24 cellular contexts compared by ENCODE assay signal in the genomic region with DNA sequence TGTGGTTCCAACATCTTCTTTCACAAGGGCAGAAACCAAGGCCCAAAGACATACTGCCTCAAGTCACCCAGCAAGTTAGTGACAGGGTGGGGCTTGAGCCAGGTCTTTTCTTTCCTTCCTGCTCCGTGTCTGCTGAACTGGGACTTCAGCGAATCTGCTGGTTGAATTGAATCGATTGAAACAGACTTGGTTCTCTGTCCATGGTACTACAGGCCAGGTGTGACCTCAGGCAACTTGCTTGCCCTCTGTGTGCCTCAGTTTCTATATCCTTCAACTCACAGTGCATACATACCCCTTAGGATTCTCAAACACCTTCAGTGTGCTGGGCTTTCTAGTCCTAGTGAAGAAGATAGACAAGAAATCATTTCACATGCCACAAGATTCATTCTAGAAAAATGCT. TPM values are rescaled to one million over a fixed set of nuclear protein-coding genes. Genes with fewer than 3 reads are reported as not detected.
DNase-seq lines count a peak whose midpoint lies in the region; ATAC-seq, FAIRE-seq and TF ChIP-seq lines count a peak whose summit lies in the region.
"Had no signal": no experiment of that assay in that cellular context is flagged by ENCODE, and none has a peak within 500 bp of the region (broad histone marks: within the 10 kb centered on the region; RNA-seq: fewer than 3 reads in every experiment).

No MANE protein-coding gene starts in this region.

- H3K4me2 ChIP-seq in SK-N-SH (no peak overlapping the region), DND-41 (ENCODE audit: insufficient read depth, low read length) (0 out of 2 replicates have a peak overlapping the region, but pooled peaks have one; percentile 99), neural progenitor cell (no peak overlapping the region)
- H3K4me2 ChIP-seq: PC-9 had no signal

- ATAC-seq in SK-N-SH treated with all-trans-retinoic acid at 6 μM for 48 hours = no peak
- ATAC-seq in DND-41 (ENCODE audit: insufficient read depth, low read depth) = no peak

- no peak for TF ChIP-seq RAD21 in SK-N-SH (IDR thresholded peaks at IDR 0.05; ENCODE audit: low read length)

- 88% methylated on average over 2 of the region's 3 CpGs for WGBS in SK-N-SH (ENCODE audit: low lambda C conversion rate)

- no peak for TF ChIP-seq EP300 in SK-N-SH (IDR thresholded peaks at IDR 0.05; ENCODE audit: borderline replicate concordance in 1 of 2, low read depth in 1 of 2, low read length in 1 of 2)

- peaks cover 13% of the 10 kb centered on the region for H3K4me1 Mint-ChIP-seq in neural progenitor cell

- H3K27ac ChIP-seq in SK-N-SH (ENCODE audit: low read depth in 2 of 2, low read length in 1 of 2) (no peak overlapping the region), DND-41 (ENCODE audit: low read length) (no peak overlapping the region), neural progenitor cell (no peak overlapping the region), SJCRH30 (no peak overlapping the region)
- H3K27ac ChIP-seq: 22Rv1, brain microvascular endothelial cell, pancreas, PC-9, tibial nerve had no signal

- POLR2A ChIA-PET in SK-N-SH (lab: Yijun Ruan, JAX) = no interaction called here

- H3K9ac ChIP-seq in SK-N-SH = no peak overlapping the region
- no peak overlapping the region for H3K9ac ChIP-seq in DND-41 (ENCODE audit: low read depth, low read length)
- H3K9ac ChIP-seq in neural progenitor cell = no peak overlapping the region

- peak; percentile 72 for FAIRE-seq in bronchial epithelial cell (lab: Jason Lieb, UNC)
- FAIRE-seq: islet of Langerhans, pancreas, small intestine had no signal

- H3K36me3 ChIP-seq in SK-N-SH (replicated peaks in 1 of 2; ENCODE audit: control insufficient read depth in 1 of 2, insufficient read depth in 2 of 2, low read length in 1 of 2) = no peaks in the 10 kb centered on the region
- no peaks in the 10 kb centered on the region for H3K36me3 ChIP-seq in DND-41 (ENCODE audit: insufficient read depth, low read length)
- no peaks in the 10 kb centered on the region for H3K36me3 ChIP-seq in bronchial epithelial cell (ENCODE audit: control insufficient read depth, insufficient read depth, low read length)
- H3K36me3 ChIP-seq in neural progenitor cell = no peaks in the 10 kb centered on the region
- no peaks in the 10 kb centered on the region for H3K36me3 ChIP-seq in SJCRH30
- H3K36me3 ChIP-seq: brain microvascular endothelial cell, pancreas, tibial nerve had no signal

- H3K4me3 Mint-ChIP-seq in neural progenitor cell = peak overlapping the region; percentile 84

- H3K9me3 ChIP-seq in SK-N-SH (no peaks in the 10 kb centered on the region), DND-41 (ENCODE audit: insufficient read depth, low read length, severe bottlenecking) (no peaks in the 10 kb centered on the region), neural progenitor cell (ENCODE audit: low read depth) (no peaks in the 10 kb centered on the region), SJCRH30 (replicated peaks) (no peaks in the 10 kb centered on the region)
- H3K9me3 ChIP-seq: pancreas, tibial nerve had no signal

- H3K9me3 Mint-ChIP-seq in neural progenitor cell = no peaks in the 10 kb centered on the region

- H3K4me3 ChIP-seq in SK-N-SH (ENCODE audit: low read depth in 2 of 2, low read length in 1 of 2) = no peak overlapping the region
- H3K4me3 ChIP-seq in DND-41 (ENCODE audit: low read depth in 1 of 2, low read length in 2 of 2) = no peak overlapping the region
- no peak overlapping the region for H3K4me3 ChIP-seq in bronchial epithelial cell (ENCODE audit: low read depth, low read length)
- no peak overlapping the region for H3K4me3 ChIP-seq in neural progenitor cell
- H3K4me3 ChIP-seq in SJCRH30 = no peak overlapping the region
- H3K4me3 ChIP-seq: PC-9 had no signal

- H3K9me2 ChIP-seq in SK-N-SH = no peaks in the 10 kb centered on the region

- H3F3A ChIP-seq in SK-N-SH (replicated peaks; ENCODE audit: insufficient read depth) (no peaks in the 10 kb centered on the region), neural progenitor cell (ENCODE audit: low read depth) (no peaks in the 10 kb centered on the region)

- H3K4me1 ChIP-seq in SK-N-SH (ENCODE audit: control insufficient read depth in 1 of 2, insufficient read depth in 2 of 2, low read depth in 1 of 2, low read length in 1 of 2) (peaks cover 0 to 21% of the 10 kb centered on the region in 2 experiments; a peak in 1 of 4 replicates), DND-41 (ENCODE audit: insufficient read depth, low read length) (peaks cover 26% of the 10 kb centered on the region), neural progenitor cell (peaks cover 4% of the 10 kb centered on the region), SJCRH30 (peaks cover 6% of the 10 kb centered on the region)

- DNase-seq in SK-N-SH = no peak
- DNase-seq in DND-41 = no peak
- no peak for DNase-seq in bronchial epithelial cell (ENCODE audit: low read depth)
- DNase-seq in neural progenitor cell (ENCODE audit: low spot score) = no peak
- DNase-seq in activated effector memory CD4-positive, alpha-beta T cell treated with anti-CD3 and anti-CD28 coated beads, Interleukin-2, amount 50 U/mL, for 16 hours = no peak
- DNase-seq in SJCRH30 = no peak
- no peak for DNase-seq in AG20443 (ENCODE audit: low spot score)
- DNase-seq: activated naive CD4-positive, alpha-beta T cell; brain microvascular endothelial cell; GDM1; GOT3; head of caudate nucleus; KG1; mesenchymal stem cell; NCI-H1105; NCI-H748 treated with DMSO at 0.1 percent for 48 hours; PC-9; small intestine; stimulated activated CD4-positive, alpha-beta T cell treated with anti-CD3 and anti-CD28 coated beads, Interleukin-4, amount 100 ng/mL, for 4 hours had no signal

- TF ChIP-seq CTCF in SK-N-SH (IDR thresholded peaks at IDR 0.05) = no peak
- TF ChIP-seq CTCF in DND-41 (IDR thresholded peaks at IDR 0.05; ENCODE audit: borderline replicate concordance, extremely low read depth, low read length, poor library complexity, severe bottlenecking) = no peak
- no peak for TF ChIP-seq CTCF in bronchial epithelial cell (IDR thresholded peaks at IDR 0.05; ENCODE audit: insufficient read depth, low read length, severe bottlenecking)
- TF ChIP-seq CTCF in neural progenitor cell (IDR thresholded peaks at IDR 0.05) = no peak

- H3K27me3 ChIP-seq in SK-N-SH (ENCODE audit: insufficient read depth) = peaks cover 13% of the 10 kb centered on the region; the same call in 1 of the 2 replicates
- no peaks in the 10 kb centered on the region for H3K27me3 ChIP-seq in DND-41 (ENCODE audit: insufficient read depth, low read length, poor library complexity)
- peaks cover 5% of the 10 kb centered on the region for H3K27me3 ChIP-seq in bronchial epithelial cell (ENCODE audit: control insufficient read depth, insufficient read depth, low read length)
- peaks cover 56% of the 10 kb centered on the region for H3K27me3 ChIP-seq in neural progenitor cell
- H3K27me3 ChIP-seq in SJCRH30 = peaks cover 15% of the 10 kb centered on the region
- H3K27me3 ChIP-seq: pancreas had no signal

- no peak overlapping the region for H2AFZ ChIP-seq in SK-N-SH (ENCODE audit: low read depth)
- H2AFZ ChIP-seq in DND-41 (ENCODE audit: low read depth, low read length) = no peak overlapping the region
- no peak overlapping the region for H2AFZ ChIP-seq in neural progenitor cell (replicated peaks)
- H2AFZ ChIP-seq: PC-9 had no signal

- H3K79me2 ChIP-seq in SK-N-SH (ENCODE audit: insufficient read depth) (no peaks in the 10 kb centered on the region), DND-41 (ENCODE audit: insufficient read depth, low read length) (no peaks in the 10 kb centered on the region), neural progenitor cell (ENCODE audit: low read depth) (no peaks in the 10 kb centered on the region)

- H3K27me3 Mint-ChIP-seq in neural progenitor cell (ENCODE audit: insufficient read depth, low read depth) = peaks cover 32% of the 10 kb centered on the region

- H4K20me1 ChIP-seq in SK-N-SH (ENCODE audit: insufficient read depth) (no peaks in the 10 kb centered on the region), DND-41 (ENCODE audit: insufficient read depth, low read length) (no peaks in the 10 kb centered on the region), neural progenitor cell (ENCODE audit: low read depth) (peaks cover 22% of the 10 kb centered on the region)

- H3K36me3 Mint-ChIP-seq in neural progenitor cell = no peaks in the 10 kb centered on the region

- no peak overlapping the region for H3K27ac Mint-ChIP-seq in neural progenitor cell

- CTCF ChIA-PET in SK-N-SH (lab: Yijun Ruan, JAX) = interaction anchor here (5.0 kb wide), 1 partner anchor 15 kb away, joined by 26 read pairs; no protein-coding TSS in a partner anchor

TF ChIP-seq in SK-N-SH, 30 proteins besides CTCF, POLR2A, EP300 and RAD21 (continues in another document):
- TF ChIP-seq, protein P1, sequence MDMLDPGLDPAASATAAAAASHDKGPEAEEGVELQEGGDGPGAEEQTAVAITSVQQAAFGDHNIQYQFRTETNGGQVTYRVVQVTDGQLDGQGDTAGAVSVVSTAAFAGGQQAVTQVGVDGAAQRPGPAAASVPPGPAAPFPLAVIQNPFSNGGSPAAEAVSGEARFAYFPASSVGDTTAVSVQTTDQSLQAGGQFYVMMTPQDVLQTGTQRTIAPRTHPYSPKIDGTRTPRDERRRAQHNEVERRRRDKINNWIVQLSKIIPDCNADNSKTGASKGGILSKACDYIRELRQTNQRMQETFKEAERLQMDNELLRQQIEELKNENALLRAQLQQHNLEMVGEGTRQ (IDR thresholded peaks at IDR 0.05; ENCODE audit: borderline replicate concordance, low read depth, low read length) = no peak
- TF ChIP-seq JUND (IDR thresholded peaks at IDR 0.05) = no peak

TF ChIP-seq in SK-N-SH treated with all-trans-retinoic acid at 6 μM for 48 hours, 23 proteins besides CTCF, POLR2A, EP300 and RAD21:
- TF ChIP-seq SNAI2 (CRISPR knock-in tag; IDR thresholded peaks at IDR 0.05) = no peak

RNA-seq across cellular contexts. Expression of a gene that starts 2.0 kb away (rescaled TPM):
- polyA plus RNA-seq in SK-N-SH (2012; rRNA removed) = 0.53 and 0.80 TPM in 2 replicates
- polyA plus RNA-seq in SK-N-SH (2012; cell fraction: cytosol; rRNA removed) = 0.50 and 0.66 TPM in 2 replicates
- polyA plus RNA-seq in SK-N-SH (2012; cell fraction: nucleus; rRNA removed) = 1.1 and 4.2 TPM in 2 replicates
- total RNA-seq in bronchial epithelial cell (1.1 and 2.8 TPM in 2 replicates), neural progenitor cell (ENCODE audit: low replicate concordance) (0.24 and 1.2 TPM in 2 replicates)
- total RNA-seq in SJCRH30 (2014; rRNA removed; shearing (Covaris generic)) = 0.12 and 0.20 TPM in 2 replicates

RNA-seq across cellular contexts. Expression of a gene that starts 38.5 kb away (rescaled TPM):
- polyA plus RNA-seq in SK-N-SH (2012; rRNA removed) = 2.7 and 2.9 TPM in 2 replicates
- polyA plus RNA-seq in SK-N-SH (2012; cell fraction: cytosol; rRNA removed) = 0.54 and 1.2 TPM in 2 replicates
- polyA plus RNA-seq in SK-N-SH (2012; cell fraction: nucleus; rRNA removed) = 8.4 and 11.3 TPM in 2 replicates
- total RNA-seq in bronchial epithelial cell = 32.1 and 33.5 TPM in 2 replicates
- 0.22 and 0.25 TPM in 2 replicates for total RNA-seq in neural progenitor cell (ENCODE audit: low replicate concordance)
- total RNA-seq in SJCRH30 (2014; rRNA removed; shearing (Covaris generic)) = 21.5 and 28.9 TPM in 2 replicates

Comparison
In these comparisons a context has a peak if more than half of its experiments do, and no peak if none do; other contexts are left out.
1. RNA of a gene that starts 38.5 kb away (total RNA-seq): 32.1 to 33.5 TPM in bronchial epithelial cell and 21.5 to 28.9 TPM in SJCRH30; 0.22 to 0.25 TPM in neural progenitor cell; every median in the first group is over 10 times any median in the second.